2 cellular contexts compared by ENCODE assay signal in genomic region chr7:139112741-139113250, GRCh38.
TF ChIP-seq lines count a peak whose summit lies in the region.

No MANE protein-coding gene starts in this region.

TF ChIP-seq in IMR-90, 13 proteins besides CTCF, POLR2A, EP300 and RAD21:
- TF ChIP-seq MXI1 (IDR thresholded peaks at IDR 0.05; ENCODE audit: borderline replicate concordance, low read depth, low read length) (no peak), RFX5 (IDR thresholded peaks at IDR 0.05; ENCODE audit: low read depth, low read length) (no peak), ELK1 (IDR thresholded peaks at IDR 0.05; ENCODE audit: borderline replicate concordance, low read depth, low read length) (no peak), NFE2L2 (IDR thresholded peaks at IDR 0.05; ENCODE audit: low read depth, low read length) (no peak), BHLHE40 (IDR thresholded peaks at IDR 0.05; ENCODE audit: low read depth, low read length) (no peak), CEBPB (IDR thresholded peaks at IDR 0.05; ENCODE audit: low read depth, low read length) (no peak), MAFK (IDR thresholded peaks at IDR 0.05; ENCODE audit: low read depth, low read length) (no peak), USF2 (IDR thresholded peaks at IDR 0.05; ENCODE audit: low read depth, low read length) (no peak), FOS (IDR thresholded peaks at IDR 0.05; ENCODE audit: low read depth, low read length) (no peak), RCOR1 (IDR thresholded peaks at IDR 0.05; ENCODE audit: insufficient replicate concordance, low read length) (no peak), SMC3 (IDR thresholded peaks at IDR 0.05; ENCODE audit: low read depth, low read length) (no peak), CHD1 (IDR thresholded peaks at IDR 0.05; ENCODE audit: low read depth, low read length) (no peak), MAZ (IDR thresholded peaks at IDR 0.05; ENCODE audit: borderline replicate concordance, low read depth, low read length) (no peak)

TF ChIP-seq in K562, 482 proteins besides CTCF, POLR2A, EP300 and RAD21:
- TF ChIP-seq, protein P1, sequence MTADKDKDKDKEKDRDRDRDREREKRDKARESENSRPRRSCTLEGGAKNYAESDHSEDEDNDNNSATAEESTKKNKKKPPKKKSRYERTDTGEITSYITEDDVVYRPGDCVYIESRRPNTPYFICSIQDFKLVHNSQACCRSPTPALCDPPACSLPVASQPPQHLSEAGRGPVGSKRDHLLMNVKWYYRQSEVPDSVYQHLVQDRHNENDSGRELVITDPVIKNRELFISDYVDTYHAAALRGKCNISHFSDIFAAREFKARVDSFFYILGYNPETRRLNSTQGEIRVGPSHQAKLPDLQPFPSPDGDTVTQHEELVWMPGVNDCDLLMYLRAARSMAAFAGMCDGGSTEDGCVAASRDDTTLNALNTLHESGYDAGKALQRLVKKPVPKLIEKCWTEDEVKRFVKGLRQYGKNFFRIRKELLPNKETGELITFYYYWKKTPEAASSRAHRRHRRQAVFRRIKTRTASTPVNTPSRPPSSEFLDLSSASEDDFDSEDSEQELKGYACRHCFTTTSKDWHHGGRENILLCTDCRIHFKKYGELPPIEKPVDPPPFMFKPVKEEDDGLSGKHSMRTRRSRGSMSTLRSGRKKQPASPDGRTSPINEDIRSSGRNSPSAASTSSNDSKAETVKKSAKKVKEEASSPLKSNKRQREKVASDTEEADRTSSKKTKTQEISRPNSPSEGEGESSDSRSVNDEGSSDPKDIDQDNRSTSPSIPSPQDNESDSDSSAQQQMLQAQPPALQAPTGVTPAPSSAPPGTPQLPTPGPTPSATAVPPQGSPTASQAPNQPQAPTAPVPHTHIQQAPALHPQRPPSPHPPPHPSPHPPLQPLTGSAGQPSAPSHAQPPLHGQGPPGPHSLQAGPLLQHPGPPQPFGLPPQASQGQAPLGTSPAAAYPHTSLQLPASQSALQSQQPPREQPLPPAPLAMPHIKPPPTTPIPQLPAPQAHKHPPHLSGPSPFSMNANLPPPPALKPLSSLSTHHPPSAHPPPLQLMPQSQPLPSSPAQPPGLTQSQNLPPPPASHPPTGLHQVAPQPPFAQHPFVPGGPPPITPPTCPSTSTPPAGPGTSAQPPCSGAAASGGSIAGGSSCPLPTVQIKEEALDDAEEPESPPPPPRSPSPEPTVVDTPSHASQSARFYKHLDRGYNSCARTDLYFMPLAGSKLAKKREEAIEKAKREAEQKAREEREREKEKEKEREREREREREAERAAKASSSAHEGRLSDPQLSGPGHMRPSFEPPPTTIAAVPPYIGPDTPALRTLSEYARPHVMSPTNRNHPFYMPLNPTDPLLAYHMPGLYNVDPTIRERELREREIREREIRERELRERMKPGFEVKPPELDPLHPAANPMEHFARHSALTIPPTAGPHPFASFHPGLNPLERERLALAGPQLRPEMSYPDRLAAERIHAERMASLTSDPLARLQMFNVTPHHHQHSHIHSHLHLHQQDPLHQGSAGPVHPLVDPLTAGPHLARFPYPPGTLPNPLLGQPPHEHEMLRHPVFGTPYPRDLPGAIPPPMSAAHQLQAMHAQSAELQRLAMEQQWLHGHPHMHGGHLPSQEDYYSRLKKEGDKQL (CRISPR knock-in tag; IDR thresholded peaks at IDR 0.05; ENCODE audit: borderline replicate concordance): no peak
- TF ChIP-seq CBX2 (IDR thresholded peaks at IDR 0.05; ENCODE audit: insufficient read depth, low read length, poor library complexity, severe bottlenecking) (no peak), DDX20 (tag; IDR thresholded peaks at IDR 0.05; ENCODE audit: low read depth) (no peak), NBN (IDR thresholded peaks at IDR 0.05; ENCODE audit: low read depth) (no peak), HDGF (IDR thresholded peaks at IDR 0.05) (no peak), NELFE (IDR thresholded peaks at IDR 0.05; ENCODE audit: insufficient read depth, insufficient read length) (no peak), NCOA2 (IDR thresholded peaks at IDR 0.05; ENCODE audit: partially characterized antibody in 2 of 2) (no peak), SAFB (IDR thresholded peaks at IDR 0.05; ENCODE audit: borderline replicate concordance, low read depth, low read length) (no peak), SRSF9 (IDR thresholded peaks at IDR 0.05; ENCODE audit: borderline replicate concordance, low read depth, low read length) (no peak), HDAC1 (IDR thresholded peaks at IDR 0.05) (no peak), NR4A1 (CRISPR knock-in tag; IDR thresholded peaks at IDR 0.05) (no peak), NR4A1 (tag; IDR thresholded peaks at IDR 0.05) (no peak)
- TF ChIP-seq, protein P2, sequence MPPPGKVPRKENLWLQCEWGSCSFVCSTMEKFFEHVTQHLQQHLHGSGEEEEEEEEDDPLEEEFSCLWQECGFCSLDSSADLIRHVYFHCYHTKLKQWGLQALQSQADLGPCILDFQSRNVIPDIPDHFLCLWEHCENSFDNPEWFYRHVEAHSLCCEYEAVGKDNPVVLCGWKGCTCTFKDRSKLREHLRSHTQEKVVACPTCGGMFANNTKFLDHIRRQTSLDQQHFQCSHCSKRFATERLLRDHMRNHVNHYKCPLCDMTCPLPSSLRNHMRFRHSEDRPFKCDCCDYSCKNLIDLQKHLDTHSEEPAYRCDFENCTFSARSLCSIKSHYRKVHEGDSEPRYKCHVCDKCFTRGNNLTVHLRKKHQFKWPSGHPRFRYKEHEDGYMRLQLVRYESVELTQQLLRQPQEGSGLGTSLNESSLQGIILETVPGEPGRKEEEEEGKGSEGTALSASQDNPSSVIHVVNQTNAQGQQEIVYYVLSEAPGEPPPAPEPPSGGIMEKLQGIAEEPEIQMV (tag; conservative IDR thresholded peaks at IDR 0.05; ENCODE audit: low read depth): no peak
- TF ChIP-seq, protein P3, sequence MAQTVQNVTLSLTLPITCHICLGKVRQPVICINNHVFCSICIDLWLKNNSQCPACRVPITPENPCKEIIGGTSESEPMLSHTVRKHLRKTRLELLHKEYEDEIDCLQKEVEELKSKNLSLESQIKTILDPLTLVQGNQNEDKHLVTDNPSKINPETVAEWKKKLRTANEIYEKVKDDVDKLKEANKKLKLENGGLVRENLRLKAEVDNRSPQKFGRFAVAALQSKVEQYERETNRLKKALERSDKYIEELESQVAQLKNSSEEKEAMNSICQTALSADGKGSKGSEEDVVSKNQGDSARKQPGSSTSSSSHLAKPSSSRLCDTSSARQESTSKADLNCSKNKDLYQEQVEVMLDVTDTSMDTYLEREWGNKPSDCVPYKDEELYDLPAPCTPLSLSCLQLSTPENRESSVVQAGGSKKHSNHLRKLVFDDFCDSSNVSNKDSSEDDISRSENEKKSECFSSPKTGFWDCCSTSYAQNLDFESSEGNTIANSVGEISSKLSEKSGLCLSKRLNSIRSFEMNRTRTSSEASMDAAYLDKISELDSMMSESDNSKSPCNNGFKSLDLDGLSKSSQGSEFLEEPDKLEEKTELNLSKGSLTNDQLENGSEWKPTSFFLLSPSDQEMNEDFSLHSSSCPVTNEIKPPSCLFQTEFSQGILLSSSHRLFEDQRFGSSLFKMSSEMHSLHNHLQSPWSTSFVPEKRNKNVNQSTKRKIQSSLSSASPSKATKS (CRISPR knock-in tag; IDR thresholded peaks at IDR 0.05): no peak
